Comparison of ENCODE assay signal across 8 cellular contexts in the genomic region with DNA sequence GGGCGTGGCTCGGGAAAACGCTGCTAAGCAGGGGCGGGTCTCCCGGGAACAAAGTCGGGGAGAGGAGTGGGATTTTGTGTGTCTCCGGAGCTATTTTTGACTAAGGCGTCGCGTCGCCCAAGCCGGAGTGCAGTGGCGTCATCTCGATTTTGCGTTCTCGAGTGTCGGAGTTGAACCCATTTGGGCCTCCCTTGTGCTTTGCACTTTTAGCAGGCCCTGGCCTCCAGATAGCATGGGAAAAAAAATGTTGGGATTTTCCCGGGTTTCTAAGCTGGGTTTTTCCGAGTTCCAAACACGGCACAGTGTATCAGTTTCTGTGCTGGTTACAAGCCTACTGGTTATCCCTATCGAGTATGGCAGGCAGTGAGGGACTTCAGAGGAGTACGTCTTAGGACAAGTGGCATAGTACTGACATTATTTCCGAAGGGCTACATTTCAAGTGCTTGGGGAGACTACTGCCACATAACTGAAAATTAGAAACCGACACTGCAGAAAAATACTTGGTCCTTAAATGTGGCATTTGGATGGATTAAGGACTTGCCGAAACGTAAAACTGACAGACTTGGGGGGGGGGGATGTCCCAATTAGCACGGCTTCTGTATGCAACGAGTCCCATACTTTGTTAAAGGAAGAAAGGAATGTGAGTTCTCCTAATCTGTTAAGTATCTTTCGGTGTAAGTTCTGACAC.
DNase-seq lines count a peak whose midpoint lies in the region; ATAC-seq, FAIRE-seq and TF ChIP-seq lines count a peak whose summit lies in the region.

No MANE protein-coding gene starts in this region.

- ATAC-seq in HG02852 (IDR thresholded peaks at IDR 0.05; ENCODE audit: unreplicated experiment), result peak; percentile 15

- WGBS in lower leg skin, 2 donors, result 0 to 1% methylated on average over 29 of the region's 29 CpGs

- H3K36me3 ChIP-seq in WERI-Rb-1, result peaks cover 16% of the 10 kb centered on the region

- TF ChIP-seq POLR2A in lower leg skin (IDR thresholded peaks at IDR 0.05), result peak in 1 of 2 donors; percentile 25

- peak; percentile 38 for FAIRE-seq in GM18507 (lab: Jason Lieb, UNC)

- H3K9me3 ChIP-seq in WERI-Rb-1 (ENCODE audit: severe bottlenecking), result no peaks in the 10 kb centered on the region

- DNase-seq in GM18507 (ENCODE audit: extremely low spot score, insufficient read length, low read depth) (no peak), NCI-H2029 (lab: John Stamatoyannopoulos, UW) (peak; percentile 82), WERI-Rb-1 (peak; percentile 94), choroid plexus epithelial cell (ENCODE audit: low read depth) (no peak), lower leg skin (ENCODE audit: low spot score in 2 of 2) (peak; percentile 62 to 93), GM19240 (ENCODE audit: insufficient read length, low spot score) (no peak)
- peak; percentile 36 to 47 for DNase-seq in stimulated activated CD4-positive, alpha-beta T cell treated with anti-CD3 and anti-CD28 coated beads, Interleukin-4, amount 100 ng/mL, for 4 hours

- H3K27me3 ChIP-seq in WERI-Rb-1 (ENCODE audit: insufficient read depth, low read depth, severe bottlenecking), result no peaks in the 10 kb centered on the region

- H3K27ac ChIP-seq in WERI-Rb-1, result peak overlapping the region; percentile 93

- TF ChIP-seq CTCF in WERI-Rb-1 (IDR thresholded peaks at IDR 0.05; ENCODE audit: low read depth, low read length) (no peak), choroid plexus epithelial cell (conservative IDR thresholded peaks at IDR 0.05; ENCODE audit: low read depth, low read length) (no peak), lower leg skin (IDR thresholded peaks at IDR 0.05) (no peak)

- H3K4me3 ChIP-seq in WERI-Rb-1 (ENCODE audit: low read depth, low read length) (peak overlapping the region; percentile 98), choroid plexus epithelial cell (ENCODE audit: low read depth, low read length) (peak overlapping the region; percentile 77), lower leg skin (ENCODE audit: low read depth, poor library complexity, severe bottlenecking) (peak overlapping the region; percentile 95)

- intact Hi-C loops in lower leg skin (cut with DNase I; ENCODE audit: low total_unique reads), result no loop called here

Comparison
In these comparisons a context has a peak if more than half of its experiments do, and no peak if none do; other contexts are left out.
1. DNase-seq: peak in NCI-H2029 (single experiment), WERI-Rb-1 (single experiment), lower leg skin (2 of 2) and stimulated activated CD4-positive, alpha-beta T cell treated with anti-CD3 and anti-CD28 coated beads, Interleukin-4, amount 100 ng/mL, for 4 hours (2 of 2); none in GM18507 (single experiment), choroid plexus epithelial cell (single experiment) and GM19240 (single experiment).
2. Peak in every context shown above with its lines, with median percentiles within 50 percentile points of each other: H3K4me3 ChIP-seq.